22 cellular contexts compared by ENCODE assay signal in the genomic region with DNA sequence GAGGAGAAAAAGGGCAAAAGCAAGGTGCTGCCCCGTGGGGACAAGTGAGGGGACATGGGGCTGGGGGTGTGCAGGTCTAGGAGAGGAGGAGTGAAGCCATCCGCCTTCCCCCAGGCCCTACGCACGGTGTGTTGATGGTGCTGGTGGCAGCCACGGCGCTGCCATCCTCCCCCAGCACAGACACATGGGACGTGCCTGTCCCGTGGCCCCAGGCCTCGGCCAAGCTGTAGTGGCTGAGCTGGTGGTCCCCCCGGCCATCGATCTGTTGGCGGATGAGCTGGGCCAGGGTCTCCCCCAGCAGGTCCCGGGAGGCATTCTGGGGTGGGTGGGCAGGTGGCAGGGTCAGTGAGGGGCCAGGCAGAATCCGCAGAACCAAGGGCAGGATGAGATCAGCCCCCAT. TPM values are rescaled to one million over a fixed set of nuclear protein-coding genes. Genes with fewer than 3 reads are reported as not detected.
DNase-seq lines count a peak whose midpoint lies in the region; ATAC-seq, FAIRE-seq and TF ChIP-seq lines count a peak whose summit lies in the region.
"Had no signal": no experiment of that assay in that cellular context is flagged by ENCODE, and none has a peak within 500 bp of the region (broad histone marks: within the 10 kb centered on the region; RNA-seq: fewer than 3 reads in every experiment).

No MANE protein-coding gene starts in this region.

- TF ChIP-seq POLR2A in GM12892 (IDR thresholded peaks at IDR 0.05; ENCODE audit: low read depth, low read length): no peak

- no peaks in the 10 kb centered on the region for H3K79me1 ChIP-seq in trophoblast cell (ENCODE audit: low read length)

- H2AK5ac ChIP-seq in trophoblast cell (ENCODE audit: low read length): peak overlapping the region; percentile 76

- H4K91ac ChIP-seq in trophoblast cell (ENCODE audit: low read depth, low read length): no peak overlapping the region

- H3K18ac ChIP-seq in trophoblast cell (ENCODE audit: low read length): no peak overlapping the region

- no peaks in the 10 kb centered on the region for H3K27me3 ChIP-seq in trophoblast cell (ENCODE audit: insufficient read depth, low read length)
- H3K27me3 ChIP-seq in aorta (ENCODE audit: control insufficient read depth in 1 of 2, insufficient read depth in 2 of 2, low read length in 1 of 2): no peaks in the 10 kb centered on the region

- H3K27ac ChIP-seq in trophoblast cell (ENCODE audit: low read depth, low read length) (no peak overlapping the region), aorta (ENCODE audit: low read depth in 1 of 2, low read length in 2 of 2) (no peak overlapping the region)
- H3K27ac ChIP-seq: C4-2B, GM23248, HL-60 had no signal

- H3K23ac ChIP-seq in trophoblast cell (ENCODE audit: low read length): no peak overlapping the region

- no peak overlapping the region for H3K9ac ChIP-seq in trophoblast cell (ENCODE audit: low read length)
- H3K9ac ChIP-seq: GM23248 had no signal

- H3K36me3 ChIP-seq in trophoblast cell (ENCODE audit: control insufficient read depth in 1 of 2, insufficient read depth in 2 of 2, low read length in 2 of 2): peaks cover 0 to 6% of the 10 kb centered on the region in 2 experiments
- H3K36me3 ChIP-seq in aorta (ENCODE audit: control insufficient read depth in 1 of 2, insufficient read depth in 2 of 2, low read length in 1 of 2): no peaks in the 10 kb centered on the region

- H3K4me2 ChIP-seq in trophoblast cell (ENCODE audit: low read length): no peak overlapping the region

- H4K8ac ChIP-seq in trophoblast cell (ENCODE audit: low read depth, low read length): no peak overlapping the region

- H3K9me3 Mint-ChIP-seq in T-helper 2 cell treated with Interferon-gamma antibody and Interleukin-4, amounts not matched to agents 5 μg/mL and 100 μg/mL, for 36 hours: peaks cover 6% of the 10 kb centered on the region

- DNase-seq in AG20443 (ENCODE audit: low spot score) (peak; percentile 8), iPS-NIHi11 (ENCODE audit: low spot score) (peak; percentile 9), trophoblast cell (no peak), aorta (no peak), GM12892 (ENCODE audit: insufficient read length) (no peak)
- no peak for DNase-seq in T-helper 2 cell treated with Interferon-gamma antibody and Interleukin-4, amounts not matched to agents 5 μg/mL and 100 μg/mL, for 36 hours (ENCODE audit: low spot score)
- DNase-seq: 8988T; Caco-2; CD4-positive, alpha-beta T cell; GM23248; HFFc6 had no signal

- H2BK5ac ChIP-seq in trophoblast cell (ENCODE audit: low read depth, low read length, poor library complexity): no peak overlapping the region

- ATAC-seq in aorta (ENCODE audit: low FRiP score) (peak; percentile 23), esophagus mucosa (no peak)
- ATAC-seq: HCT116 had no signal

- peak overlapping the region; percentile 32 for H4K12ac ChIP-seq in trophoblast cell (ENCODE audit: low read depth, low read length)

- peaks cover 4% of the 10 kb centered on the region for H3K4me1 Mint-ChIP-seq in T-helper 2 cell treated with Interferon-gamma antibody and Interleukin-4, amounts not matched to agents 5 μg/mL and 100 μg/mL, for 36 hours (ENCODE audit: low read depth)

- no peaks in the 10 kb centered on the region for H3K27me3 Mint-ChIP-seq in T-helper 2 cell treated with Interferon-gamma antibody and Interleukin-4, amounts not matched to agents 5 μg/mL and 100 μg/mL, for 36 hours (ENCODE audit: low read depth)
- H3K27me3 Mint-ChIP-seq: CD4-positive, alpha-beta T cell had no signal

- intact Hi-C loops in aorta (cut with DNase I): no loop called here

- no peak overlapping the region for H2BK12ac ChIP-seq in trophoblast cell (ENCODE audit: low read length)

- H3K9me3 ChIP-seq in trophoblast cell (ENCODE audit: insufficient read depth, low read depth, low read length): peaks cover 4% of the 10 kb centered on the region
- no peaks in the 10 kb centered on the region for H3K9me3 ChIP-seq in aorta (ENCODE audit: control insufficient read depth, low read length)

- H3K14ac ChIP-seq in trophoblast cell (ENCODE audit: low read length): no peak overlapping the region

- H3K4me3 Mint-ChIP-seq in T-helper 2 cell treated with Interferon-gamma antibody and Interleukin-4, amounts not matched to agents 5 μg/mL and 100 μg/mL, for 36 hours: no peak overlapping the region
- H3K4me3 Mint-ChIP-seq: CD4-positive, alpha-beta T cell; HFFc6 had no signal

- FAIRE-seq in GM12892 (lab: Jason Lieb, UNC): no peak
- FAIRE-seq: D721Med, G401.6, GM12891, GM18507 had no signal

- no CpG with 5 or more reads among the region's 14 CpGs for WGBS in trophoblast cell (ENCODE audit: extremely low coverage, insufficient coverage, insufficient read length)
- 95 to 98% methylated on average over 14 of the region's 14 CpGs for WGBS in aorta, 2 donors

- H3K27ac Mint-ChIP-seq in T-helper 2 cell treated with Interferon-gamma antibody and Interleukin-4, amounts not matched to agents 5 μg/mL and 100 μg/mL, for 36 hours: no peak overlapping the region
- H3K27ac Mint-ChIP-seq: CD4-positive, alpha-beta T cell; HFFc6 had no signal

- H2BK120ac ChIP-seq in trophoblast cell (ENCODE audit: insufficient read depth, low read length, poor library complexity): no peak overlapping the region

- no peak overlapping the region for H3K4me3 ChIP-seq in trophoblast cell (ENCODE audit: low read depth, low read length)
- no peak overlapping the region for H3K4me3 ChIP-seq in aorta (ENCODE audit: low read length in 2 of 2)
- H3K4me3 ChIP-seq: GM23248 had no signal

- H3K36me3 Mint-ChIP-seq in T-helper 2 cell treated with Interferon-gamma antibody and Interleukin-4, amounts not matched to agents 5 μg/mL and 100 μg/mL, for 36 hours (ENCODE audit: low read depth): peaks cover 2% of the 10 kb centered on the region

- H3K79me2 ChIP-seq in trophoblast cell (ENCODE audit: control insufficient read depth, insufficient read depth, low read length, poor library complexity): no peaks in the 10 kb centered on the region

- H3K4me1 ChIP-seq in trophoblast cell (ENCODE audit: control insufficient read depth in 1 of 2, insufficient read depth in 2 of 2, low read length in 2 of 2): peaks cover 2 to 3% of the 10 kb centered on the region in 2 experiments
- H3K4me1 ChIP-seq in aorta (ENCODE audit: control insufficient read depth in 1 of 2, insufficient read depth in 2 of 2, low read length in 2 of 2): no peaks in the 10 kb centered on the region
- H3K4me1 ChIP-seq: Caco-2 had no signal

- no peak overlapping the region for H2AFZ ChIP-seq in trophoblast cell (ENCODE audit: insufficient read depth, low read length, poor library complexity)
- H2AFZ ChIP-seq: GM23248 had no signal

- no peak overlapping the region for H3K4ac ChIP-seq in trophoblast cell (ENCODE audit: low read depth, low read length)

RNA-seq across cellular contexts. Expression of a gene that starts 18.9 kb away (rescaled TPM):
- polyA plus RNA-seq in trophoblast cell (2013): 8.2 and 9.1 TPM in 2 replicates
- 10 to 100 TPM; 50.8 to 61.6 TPM for total RNA-seq in aorta
- polyA plus RNA-seq in aorta: 100 to 1,000 TPM in 1 of 2 donors, 10 to 100 TPM in 1; 52.3 to 434 TPM
- not detected for polyA plus RNA-seq in GM12892 (2012; ENCODE audit: missing spikeins)
- 5.0 TPM for total RNA-seq in esophagus mucosa
- total RNA-seq: A673; CD4-positive, alpha-beta T cell; H4; HT1080 had no signal

RNA-seq across cellular contexts. Expression of a gene that starts 44.7 kb away (rescaled TPM):
- 36.0 and 40.8 TPM in 2 replicates for polyA plus RNA-seq in trophoblast cell (2013)
- 10 to 100 TPM; 11.2 to 15.0 TPM for total RNA-seq in aorta
- 10 to 100 TPM in 1 of 2 donors, 1 to 10 TPM in 1; 7.1 to 79.5 TPM for polyA plus RNA-seq in aorta
- not detected for polyA plus RNA-seq in GM12892 (2012; ENCODE audit: missing spikeins)
- 1.4 TPM for total RNA-seq in esophagus mucosa
- total RNA-seq: GM23248 had no signal

RNA-seq across cellular contexts. Expression of a gene that starts 44.7 kb away (rescaled TPM):
- 28.4 and 30.4 TPM in 2 replicates for polyA plus RNA-seq in trophoblast cell (2013)
- total RNA-seq in aorta (10 to 100 TPM; 79.5 to 92.0 TPM), esophagus mucosa (33.4 TPM)
- polyA plus RNA-seq in aorta: 10 to 100 TPM; 15.0 to 15.9 TPM
- polyA plus RNA-seq in GM12892 (2012; ENCODE audit: missing spikeins): 8.9 TPM

Comparison
In these comparisons a context has a peak if more than half of its experiments do, and no peak if none do; other contexts are left out.
1. DNase-seq: peak in AG20443 (single experiment) and iPS-NIHi11 (single experiment); none in trophoblast cell (0 of 2), aorta (0 of 2), GM12892 (single experiment) and T-helper 2 cell treated with Interferon-gamma antibody and Interleukin-4, amounts not matched to agents 5 μg/mL and 100 μg/mL, for 36 hours (single experiment).